Comparison of ENCODE assay signal across 15 cellular contexts in the genomic region with DNA sequence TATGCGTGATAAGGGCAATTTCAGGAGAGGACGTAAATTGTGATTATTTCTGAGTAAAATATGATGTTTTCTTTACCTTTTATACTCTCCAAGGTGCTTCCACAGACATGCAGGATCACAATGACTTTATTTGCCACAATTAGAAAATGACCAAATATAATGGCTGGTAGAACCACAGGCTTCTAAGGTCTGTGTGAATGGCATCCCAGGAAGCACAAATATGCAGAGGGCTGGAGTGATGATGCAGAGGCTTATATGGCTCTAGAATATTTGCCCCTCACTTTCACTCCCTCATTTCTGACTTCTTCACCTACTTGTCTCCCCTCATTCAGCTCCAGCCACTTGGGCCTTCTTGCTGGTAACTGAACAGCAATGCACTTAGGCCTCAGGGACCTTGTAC.
DNase-seq lines count a peak whose midpoint lies in the region; ATAC-seq and TF ChIP-seq lines count a peak whose summit lies in the region.
"Had no signal": no experiment of that assay in that cellular context is flagged by ENCODE, and none has a peak within 500 bp of the region (broad histone marks: within the 10 kb centered on the region; RNA-seq: fewer than 3 reads in every experiment).

No MANE protein-coding gene starts in this region.

- H3K4me3 ChIP-seq in endodermal cell (ENCODE audit: low read length) (no peak overlapping the region), neural progenitor cell (no peak overlapping the region)
- H3K4me3 ChIP-seq in naive thymus-derived CD4-positive, alpha-beta T cell (ENCODE audit: low read length) = no peak overlapping the region
- H3K4me3 ChIP-seq: A549, GM23338, HAP-1 had no signal

- H3K4me1 ChIP-seq in endodermal cell (ENCODE audit: control insufficient read depth, insufficient read depth, low read length) = peaks cover 4% of the 10 kb centered on the region
- peaks cover 28% of the 10 kb centered on the region for H3K4me1 ChIP-seq in neural progenitor cell
- no peaks in the 10 kb centered on the region for H3K4me1 ChIP-seq in naive thymus-derived CD4-positive, alpha-beta T cell (ENCODE audit: control insufficient read depth in 2 of 2, insufficient read depth in 2 of 2, low read length in 2 of 2)
- H3K4me1 ChIP-seq: A549, BE2C, HAP-1 had no signal

- intact Hi-C loops in naive thymus-derived CD4-positive, alpha-beta T cell (cut with micrococcal nuclease) = no loop called here

- ATAC-seq in naive thymus-derived CD4-positive, alpha-beta T cell = no peak
- ATAC-seq in HG03159 (IDR thresholded peaks at IDR 0.05; ENCODE audit: unreplicated experiment) = no peak
- ATAC-seq: A549, GM23338 had no signal

- peaks cover 1% of the 10 kb centered on the region for H3K9me3 Mint-ChIP-seq in endodermal cell
- no peaks in the 10 kb centered on the region for H3K9me3 Mint-ChIP-seq in neural progenitor cell
- peaks cover 0 to 4% (median 0%) of the 10 kb centered on the region in 11 donors for H3K9me3 Mint-ChIP-seq in naive thymus-derived CD4-positive, alpha-beta T cell
- H3K9me3 Mint-ChIP-seq: GM23338, IgD-negative memory B cell had no signal

- peak; percentile 57 for DNase-seq in NCI-H146 (lab: John Stamatoyannopoulos, UW)
- DNase-seq in NCI-H146 treated with DMSO at 0.1 percent for 48 hours (lab: John Stamatoyannopoulos, UW; ENCODE audit: unreplicated experiment) = peak; percentile 49
- DNase-seq in endodermal cell = no peak
- DNase-seq in neural progenitor cell (ENCODE audit: low spot score) = no peak
- no peak for DNase-seq in naive thymus-derived CD4-positive, alpha-beta T cell
- DNase-seq: CD4-positive, alpha-beta memory T cell; DND-41; GDM1 had no signal

- H3K27ac ChIP-seq in endodermal cell (ENCODE audit: low read depth, low read length) (no peak overlapping the region), neural progenitor cell (no peak overlapping the region)
- no peak overlapping the region for H3K27ac ChIP-seq in naive thymus-derived CD4-positive, alpha-beta T cell (ENCODE audit: low read depth, low read length)
- H3K27ac ChIP-seq: A549, C4-2B had no signal

- peak overlapping the region; percentile 90 for H3K27ac Mint-ChIP-seq in endodermal cell
- H3K27ac Mint-ChIP-seq in neural progenitor cell = no peak overlapping the region
- H3K27ac Mint-ChIP-seq in naive thymus-derived CD4-positive, alpha-beta T cell = no peak overlapping the region
- H3K27ac Mint-ChIP-seq: CD4-positive, alpha-beta memory T cell; GM23338; IgD-negative memory B cell had no signal

- no peaks in the 10 kb centered on the region for H4K20me1 ChIP-seq in neural progenitor cell (ENCODE audit: low read depth)

- peaks cover 3% of the 10 kb centered on the region for H3K36me3 Mint-ChIP-seq in endodermal cell (ENCODE audit: low read depth)
- H3K36me3 Mint-ChIP-seq in neural progenitor cell = no peaks in the 10 kb centered on the region
- H3K36me3 Mint-ChIP-seq in naive thymus-derived CD4-positive, alpha-beta T cell = no peaks in the 10 kb centered on the region
- H3K36me3 Mint-ChIP-seq: CD4-positive, alpha-beta memory T cell; IgD-negative memory B cell had no signal

- H3K4me1 Mint-ChIP-seq in endodermal cell (peaks cover 40% of the 10 kb centered on the region), neural progenitor cell (peaks cover 13% of the 10 kb centered on the region)
- no peaks in the 10 kb centered on the region for H3K4me1 Mint-ChIP-seq in naive thymus-derived CD4-positive, alpha-beta T cell
- H3K4me1 Mint-ChIP-seq: CD4-positive, alpha-beta memory T cell; IgD-negative memory B cell had no signal

- no peak for TF ChIP-seq CTCF in endodermal cell (conservative IDR thresholded peaks at IDR 0.05)
- no peak for TF ChIP-seq CTCF in neural progenitor cell (IDR thresholded peaks at IDR 0.05)

- H3K27me3 Mint-ChIP-seq in endodermal cell (ENCODE audit: insufficient read depth) = no peaks in the 10 kb centered on the region
- peaks cover 2% of the 10 kb centered on the region for H3K27me3 Mint-ChIP-seq in neural progenitor cell (ENCODE audit: insufficient read depth, low read depth)
- H3K27me3 Mint-ChIP-seq in naive thymus-derived CD4-positive, alpha-beta T cell = peaks cover 0 to 11% (median 0%) of the 10 kb centered on the region in 5 donors
- H3K27me3 Mint-ChIP-seq: CD4-positive, alpha-beta memory T cell; IgD-negative memory B cell had no signal

- H3K27me3 ChIP-seq in endodermal cell (ENCODE audit: control insufficient read depth, insufficient read depth, low read length, poor library complexity, severe bottlenecking) (no peaks in the 10 kb centered on the region), neural progenitor cell (no peaks in the 10 kb centered on the region)
- no peaks in the 10 kb centered on the region for H3K27me3 ChIP-seq in naive thymus-derived CD4-positive, alpha-beta T cell (ENCODE audit: control insufficient read depth in 2 of 2, insufficient read depth in 2 of 2, low read length in 2 of 2)
- H3K27me3 ChIP-seq: BE2C had no signal

- no peaks in the 10 kb centered on the region for H3K36me3 ChIP-seq in endodermal cell (ENCODE audit: control insufficient read depth, insufficient read depth, low read length)
- H3K36me3 ChIP-seq in neural progenitor cell = no peaks in the 10 kb centered on the region
- H3K36me3 ChIP-seq in naive thymus-derived CD4-positive, alpha-beta T cell (ENCODE audit: control insufficient read depth in 2 of 3, insufficient read depth in 3 of 3, low read length in 3 of 3) = no peaks in the 10 kb centered on the region
- H3K36me3 ChIP-seq: BE2C, HAP-1 had no signal

- CTCF ChIA-PET in naive thymus-derived CD4-positive, alpha-beta T cell (lab: Charles Lee) = no interaction called here

- no peaks in the 10 kb centered on the region for H3F3A ChIP-seq in neural progenitor cell (ENCODE audit: low read depth)

- H2AFZ ChIP-seq in neural progenitor cell (replicated peaks) = no peak overlapping the region
- H2AFZ ChIP-seq: GM23338 had no signal

- no peaks in the 10 kb centered on the region for H3K9me3 ChIP-seq in endodermal cell (ENCODE audit: control insufficient read depth, low read length)
- no peaks in the 10 kb centered on the region for H3K9me3 ChIP-seq in neural progenitor cell (ENCODE audit: low read depth)
- no peaks in the 10 kb centered on the region for H3K9me3 ChIP-seq in naive thymus-derived CD4-positive, alpha-beta T cell (ENCODE audit: control insufficient read depth in 2 of 3, low read length in 3 of 3)
- H3K9me3 ChIP-seq: A549, BE2C, HAP-1 had no signal

- H3K9ac ChIP-seq in endodermal cell (ENCODE audit: extremely low read depth, low read length, poor library complexity, severe bottlenecking) = no peak overlapping the region
- H3K9ac ChIP-seq in neural progenitor cell = no peak overlapping the region

- H3K79me2 ChIP-seq in neural progenitor cell (ENCODE audit: low read depth) = no peaks in the 10 kb centered on the region

- peak overlapping the region; percentile 62 for H3K4me2 ChIP-seq in neural progenitor cell
- H3K4me2 ChIP-seq: A549, GM23338 had no signal

- 90% methylated on average over 2 of the region's 2 CpGs; no CpG with 5 or more reads in 1 of the 2 experiments for WGBS in endodermal cell (ENCODE audit: insufficient coverage in 1 of 2, insufficient read length in 1 of 2), 2 experiments

- no peak overlapping the region for H3K4me3 Mint-ChIP-seq in endodermal cell
- H3K4me3 Mint-ChIP-seq in neural progenitor cell = no peak overlapping the region
- no peak overlapping the region for H3K4me3 Mint-ChIP-seq in naive thymus-derived CD4-positive, alpha-beta T cell
- H3K4me3 Mint-ChIP-seq: CD4-positive, alpha-beta memory T cell; GM23338; IgD-negative memory B cell had no signal

- POLR2A ChIA-PET in naive thymus-derived CD4-positive, alpha-beta T cell (lab: Charles Lee) = no interaction called here

Comparison
In these comparisons a context has a peak if more than half of its experiments do, and no peak if none do; other contexts are left out.
1. DNase-seq: peak in NCI-H146 (single experiment) and NCI-H146 treated with DMSO at 0.1 percent for 48 hours (single experiment); none in endodermal cell (single experiment), neural progenitor cell (single experiment) and naive thymus-derived CD4-positive, alpha-beta T cell (0 of 9).